In genomic region chr5:151663617-151664322, GRCh38 we compare ENCODE assay signal across 1 cellular context.
TF ChIP-seq lines count a peak whose summit lies in the region.

No MANE protein-coding gene starts in this region.

TF ChIP-seq in IMR-90, 13 proteins besides CTCF, POLR2A, EP300 and RAD21 (continued from another document):
- no peak for TF ChIP-seq USF2 (IDR thresholded peaks at IDR 0.05; ENCODE audit: low read depth, low read length)
- TF ChIP-seq MXI1 (IDR thresholded peaks at IDR 0.05; ENCODE audit: borderline replicate concordance, low read depth, low read length) = no peak
- TF ChIP-seq CHD1 (IDR thresholded peaks at IDR 0.05; ENCODE audit: low read depth, low read length) = no peak
- TF ChIP-seq RCOR1 (IDR thresholded peaks at IDR 0.05; ENCODE audit: insufficient replicate concordance, low read length) = no peak
- no peak for TF ChIP-seq MAZ (IDR thresholded peaks at IDR 0.05; ENCODE audit: borderline replicate concordance, low read depth, low read length)
